Comparison of ENCODE assay signal across 9 cellular contexts in the genomic region with DNA sequence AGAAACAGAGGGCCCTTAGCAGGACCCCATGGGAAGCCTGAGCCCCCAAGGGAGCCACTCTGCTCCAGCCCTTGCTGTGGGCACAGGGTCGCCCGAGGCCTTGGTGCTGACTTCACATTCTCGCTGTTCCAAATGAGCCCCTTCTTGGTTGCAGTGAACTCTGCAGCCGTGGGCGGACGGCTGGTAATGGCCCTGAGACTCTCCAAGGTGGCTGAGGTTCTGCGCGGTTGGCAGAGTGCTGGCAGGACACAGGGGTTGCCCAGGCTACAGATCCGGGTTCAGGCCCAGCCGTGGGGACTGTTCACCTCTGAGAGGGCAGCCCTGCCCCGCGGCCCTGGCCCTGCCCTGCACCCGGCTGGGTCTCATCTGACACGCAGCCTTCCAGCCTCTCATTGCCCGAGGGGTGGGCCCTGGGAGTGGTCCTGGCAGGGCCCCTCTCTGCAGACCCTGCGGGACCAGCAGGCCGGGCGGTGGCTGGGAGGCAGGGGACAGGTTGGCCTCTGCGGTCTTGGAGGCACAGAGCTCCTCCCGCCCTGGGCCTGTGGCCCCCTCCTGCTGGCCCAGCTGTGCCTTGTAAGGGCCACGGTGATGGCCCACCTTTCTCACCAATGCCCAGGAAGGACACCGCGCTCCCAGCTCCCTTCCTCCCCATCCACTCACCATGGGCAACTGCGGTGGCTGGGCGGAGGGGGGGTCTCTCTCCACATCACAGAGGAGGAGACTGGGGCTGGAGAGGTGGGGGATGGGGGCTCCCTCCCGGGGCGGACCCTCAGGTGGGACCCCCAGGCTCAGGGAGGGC. TPM values are rescaled to one million over a fixed set of nuclear protein-coding genes. Genes with fewer than 3 reads are reported as not detected.
DNase-seq lines count a peak whose midpoint lies in the region; ATAC-seq and TF ChIP-seq lines count a peak whose summit lies in the region.
"Had no signal": no experiment of that assay in that cellular context is flagged by ENCODE, and none has a peak within 500 bp of the region (broad histone marks: within the 10 kb centered on the region; RNA-seq: fewer than 3 reads in every experiment).

No MANE protein-coding gene starts in this region.

- no peak for TF ChIP-seq EP300 in neural cell (conservative IDR thresholded peaks at IDR 0.05; ENCODE audit: poor library complexity, severe bottlenecking)

- intact Hi-C loops in activated naive CD4-positive, alpha-beta T cell treated with anti-CD3 and anti-CD28 coated beads for 36 hours (cut with micrococcal nuclease), result no loop called here

- H3K36me3 ChIP-seq in HUES48 (ENCODE audit: control insufficient read depth, insufficient read depth, low read length), result no peaks in the 10 kb centered on the region
- H3K36me3 ChIP-seq in neural cell (ENCODE audit: insufficient read depth, low read length), result no peaks in the 10 kb centered on the region
- H3K36me3 ChIP-seq in SJCRH30, result no peaks in the 10 kb centered on the region
- H3K36me3 ChIP-seq: neutrophil had no signal

- peaks cover 48% of the 10 kb centered on the region for H3K4me1 Mint-ChIP-seq in activated naive CD4-positive, alpha-beta T cell treated with anti-CD3 and anti-CD28 coated beads for 36 hours (ENCODE audit: low read depth)
- H3K4me1 Mint-ChIP-seq in activated naive CD8-positive, alpha-beta T cell (ENCODE audit: low read depth), result peaks cover 57% of the 10 kb centered on the region

- peaks cover 8% of the 10 kb centered on the region; the same call in 1 of the 2 replicates for H3K4me1 ChIP-seq in HUES48 (ENCODE audit: control insufficient read depth, insufficient read depth, low read length)
- H3K4me1 ChIP-seq in SJCRH30, result no peaks in the 10 kb centered on the region

- H3K4me3 Mint-ChIP-seq in activated naive CD4-positive, alpha-beta T cell treated with anti-CD3 and anti-CD28 coated beads for 36 hours, result peak overlapping the region; percentile 24
- peak overlapping the region; percentile 38 for H3K4me3 Mint-ChIP-seq in activated naive CD8-positive, alpha-beta T cell

- no peaks in the 10 kb centered on the region for H3K79me2 ChIP-seq in neural cell (replicated peaks; ENCODE audit: insufficient read depth, low read length)

- DNase-seq in activated naive CD4-positive, alpha-beta T cell treated with anti-CD3 and anti-CD28 coated beads for 36 hours, result no peak
- no peak for DNase-seq in activated naive CD4-positive, alpha-beta T cell (lab: John Stamatoyannopoulos, UW)
- DNase-seq in DMS114 treated with DMSO at 0.1 percent for 48 hours (lab: John Stamatoyannopoulos, UW; ENCODE audit: unreplicated experiment) (no peak), SJCRH30 (no peak)

- no peak for ATAC-seq in HG03139 (IDR thresholded peaks at IDR 0.05; ENCODE audit: unreplicated experiment)

- no peak overlapping the region for H3K27ac ChIP-seq in HUES48 (ENCODE audit: low read depth, low read length)
- no peak overlapping the region for H3K27ac ChIP-seq in neural cell (ENCODE audit: low read length)
- no peak overlapping the region for H3K27ac ChIP-seq in SJCRH30
- H3K27ac ChIP-seq: neutrophil had no signal

- peaks cover 12% of the 10 kb centered on the region for H3K27me3 Mint-ChIP-seq in activated naive CD4-positive, alpha-beta T cell treated with anti-CD3 and anti-CD28 coated beads for 36 hours (ENCODE audit: low read depth)
- H3K27me3 Mint-ChIP-seq in activated naive CD8-positive, alpha-beta T cell, result no peaks in the 10 kb centered on the region

- TF ChIP-seq CTCF in neural cell (IDR thresholded peaks at IDR 0.05; ENCODE audit: poor library complexity, severe bottlenecking), result no peak

- H3K27me3 ChIP-seq in HUES48 (ENCODE audit: control insufficient read depth, insufficient read depth, low read length) (peaks cover 21% of the 10 kb centered on the region), neural cell (ENCODE audit: insufficient read depth, low read depth, low read length) (peaks cover 29% of the 10 kb centered on the region), SJCRH30 (no peaks in the 10 kb centered on the region)

- no peaks in the 10 kb centered on the region for H3F3A ChIP-seq in neural cell (ENCODE audit: insufficient read depth, low read length, poor library complexity, severe bottlenecking)

- no peaks in the 10 kb centered on the region for H3K9me2 ChIP-seq in neural cell (ENCODE audit: insufficient read depth, low read length)

- no peaks in the 10 kb centered on the region for H3K36me3 Mint-ChIP-seq in activated naive CD4-positive, alpha-beta T cell treated with anti-CD3 and anti-CD28 coated beads for 36 hours (ENCODE audit: low read depth)
- peaks cover 8% of the 10 kb centered on the region for H3K36me3 Mint-ChIP-seq in activated naive CD8-positive, alpha-beta T cell

- peak overlapping the region; percentile 25; the same call in 1 of the 2 replicates for H3K4me3 ChIP-seq in HUES48 (ENCODE audit: low read depth, low read length)
- H3K4me3 ChIP-seq in neural cell (ENCODE audit: low read length), result peak overlapping the region; percentile 25
- H3K4me3 ChIP-seq in SJCRH30, result no peak overlapping the region

- no peaks in the 10 kb centered on the region for H3K9me3 Mint-ChIP-seq in activated naive CD4-positive, alpha-beta T cell treated with anti-CD3 and anti-CD28 coated beads for 36 hours
- no peaks in the 10 kb centered on the region for H3K9me3 Mint-ChIP-seq in activated naive CD8-positive, alpha-beta T cell (ENCODE audit: low read depth)

- no peaks in the 10 kb centered on the region for H3K9me3 ChIP-seq in HUES48 (ENCODE audit: control insufficient read depth, insufficient read depth, low read length)
- H3K9me3 ChIP-seq in neural cell (ENCODE audit: low read length), result no peaks in the 10 kb centered on the region
- H3K9me3 ChIP-seq in SJCRH30 (replicated peaks), result no peaks in the 10 kb centered on the region
- H3K9me3 ChIP-seq: neutrophil had no signal

- H3K27ac Mint-ChIP-seq in activated naive CD4-positive, alpha-beta T cell treated with anti-CD3 and anti-CD28 coated beads for 36 hours, result peak overlapping the region; percentile 63
- H3K27ac Mint-ChIP-seq in activated naive CD8-positive, alpha-beta T cell, result peak overlapping the region; percentile 92

- CTCF ChIA-PET in activated naive CD4-positive, alpha-beta T cell treated with anti-CD3 and anti-CD28 coated beads for 36 hours (lab: Charles Lee), result no interaction called here

- no peak for TF ChIP-seq RAD21 in neural cell (conservative IDR thresholded peaks at IDR 0.05)

- no peak overlapping the region for H3K4me2 ChIP-seq in neural cell (ENCODE audit: low read length)

- H4K20me1 ChIP-seq in neural cell (ENCODE audit: insufficient read depth), result no peaks in the 10 kb centered on the region

- H3K9ac ChIP-seq in HUES48 (ENCODE audit: low read depth, low read length) (no peak overlapping the region), neural cell (ENCODE audit: low read length) (no peak overlapping the region)

- no peak overlapping the region for H2AFZ ChIP-seq in neural cell (ENCODE audit: low read depth, low read length)

TF ChIP-seq in neural cell, 6 proteins besides CTCF, POLR2A, EP300 and RAD21:
- no peak for TF ChIP-seq REST (IDR thresholded peaks at IDR 0.05; ENCODE audit: borderline replicate concordance)
- TF ChIP-seq POLR2AphosphoS5 (IDR thresholded peaks at IDR 0.05), result no peak
- no peak for TF ChIP-seq MXI1 (conservative IDR thresholded peaks at IDR 0.05; ENCODE audit: poor library complexity, severe bottlenecking)
- no peak for TF ChIP-seq EZH2 (IDR thresholded peaks at IDR 0.05; ENCODE audit: borderline replicate concordance, insufficient read depth, low read length, poor library complexity, severe bottlenecking)
- no peak for TF ChIP-seq TAF1 (IDR thresholded peaks at IDR 0.05; ENCODE audit: low read depth)
- TF ChIP-seq SMC3 (conservative IDR thresholded peaks at IDR 0.05; ENCODE audit: poor library complexity), result no peak

RNA-seq across cellular contexts. Expression of gene AHRR, which starts 51.6 kb away (rescaled TPM):
- total RNA-seq in activated naive CD4-positive, alpha-beta T cell treated with anti-CD3 and anti-CD28 coated beads for 36 hours, result 1 to 10 TPM; 4.1 to 5.5 TPM
- 0.26 and 0.90 TPM in 2 replicates for polyA plus RNA-seq in neural cell
- 0.49 TPM in 1 of 2 replicates, not detected in the other for polyA minus RNA-seq in neural cell
- total RNA-seq in SJCRH30 (2014; rRNA removed; shearing (Covaris generic)), result 0.15 and 0.20 TPM in 2 replicates
